Comparison of ENCODE assay signal across 8 cellular contexts in genomic region chr5:172450861-172451695, GRCh38. TPM values are rescaled to one million over a fixed set of nuclear protein-coding genes. Genes with fewer than 3 reads are reported as not detected.
A peak's percentile ranks its signal among the peaks of the same experiment; 100 is the strongest.
DNase-seq lines count a peak whose midpoint lies in the region; ATAC-seq, FAIRE-seq and TF ChIP-seq lines count a peak whose summit lies in the region.

No MANE protein-coding gene starts in this region.

- peak; percentile 30 for DNase-seq in GM19238 (ENCODE audit: insufficient read length, low spot score)
- DNase-seq in bronchial epithelial cell (ENCODE audit: low read depth) = no peak
- peak; percentile 58 for DNase-seq in left kidney (ENCODE audit: low read depth, low spot score)
- DNase-seq in stimulated activated effector memory CD8-positive, alpha-beta T cell treated with anti-CD3 and anti-CD28 coated beads, Interleukin-12 subunit alpha, Interleukin-12 subunit beta, amount 100 ng/mL, for 72 hours (ENCODE audit: low spot score in 2 of 2) = peak; percentile 38 to 71
- no peak for DNase-seq in SHP77 treated with DMSO at 0.1 percent for 48 hours (lab: John Stamatoyannopoulos, UW)

- H3K36me3 Mint-ChIP-seq in stimulated activated effector memory CD8-positive, alpha-beta T cell treated with anti-CD3 and anti-CD28 coated beads, Interleukin-12 subunit alpha, Interleukin-12 subunit beta, amount 100 ng/mL, for 72 hours = no peaks in the 10 kb centered on the region

- no peaks in the 10 kb centered on the region for H3K9me3 Mint-ChIP-seq in stimulated activated effector memory CD8-positive, alpha-beta T cell treated with anti-CD3 and anti-CD28 coated beads, Interleukin-12 subunit alpha, Interleukin-12 subunit beta, amount 100 ng/mL, for 72 hours

- H2AFZ ChIP-seq in ACC112 (ENCODE audit: low read length, unreplicated experiment) = no peak overlapping the region

- H3K36me3 ChIP-seq in ACC112 (ENCODE audit: insufficient read depth, low read length) (no peaks in the 10 kb centered on the region), bronchial epithelial cell (ENCODE audit: control insufficient read depth, insufficient read depth, low read length) (peaks cover 5% of the 10 kb centered on the region)

- H3K4me3 ChIP-seq in ACC112 (ENCODE audit: low read depth, low read length) = peak overlapping the region; percentile 96; the same call in 1 of the 2 replicates
- no peak overlapping the region for H3K4me3 ChIP-seq in bronchial epithelial cell (ENCODE audit: low read depth, low read length)

- H3K27me3 ChIP-seq in ACC112 (ENCODE audit: insufficient read depth, low read length) (no peaks in the 10 kb centered on the region), bronchial epithelial cell (ENCODE audit: control insufficient read depth, insufficient read depth, low read length) (no peaks in the 10 kb centered on the region)

- FAIRE-seq in bronchial epithelial cell (lab: Jason Lieb, UNC) = no peak

- peaks cover 14% of the 10 kb centered on the region for H3K4me1 Mint-ChIP-seq in stimulated activated effector memory CD8-positive, alpha-beta T cell treated with anti-CD3 and anti-CD28 coated beads, Interleukin-12 subunit alpha, Interleukin-12 subunit beta, amount 100 ng/mL, for 72 hours

- H3K4me1 ChIP-seq in ACC112 (ENCODE audit: control insufficient read depth, insufficient read depth, low read length, unreplicated experiment) = peaks cover 38% of the 10 kb centered on the region

- peak; percentile 12; the same call in 1 of the 3 replicates for ATAC-seq in SK-N-SH treated with all-trans-retinoic acid at 6 μM for 48 hours
- peak; percentile 49 for ATAC-seq in stimulated activated effector memory CD8-positive, alpha-beta T cell treated with anti-CD3 and anti-CD28 coated beads, Interleukin-12 subunit alpha, Interleukin-12 subunit beta, amount 100 ng/mL, for 72 hours
- no peak for ATAC-seq in GM19463 (IDR thresholded peaks at IDR 0.05; ENCODE audit: unreplicated experiment)

- peak; percentile 73 for TF ChIP-seq CTCF in bronchial epithelial cell (IDR thresholded peaks at IDR 0.05; ENCODE audit: insufficient read depth, low read length, severe bottlenecking)

- peak overlapping the region; percentile 78 for H3K27ac ChIP-seq in ACC112 (ENCODE audit: low read depth, low read length)

- H3K27ac Mint-ChIP-seq in stimulated activated effector memory CD8-positive, alpha-beta T cell treated with anti-CD3 and anti-CD28 coated beads, Interleukin-12 subunit alpha, Interleukin-12 subunit beta, amount 100 ng/mL, for 72 hours = no peak overlapping the region

- H3K79me2 ChIP-seq in ACC112 (ENCODE audit: control insufficient read depth, insufficient read depth, low read length, unreplicated experiment) = peaks cover 72% of the 10 kb centered on the region

- H3K4me3 Mint-ChIP-seq in stimulated activated effector memory CD8-positive, alpha-beta T cell treated with anti-CD3 and anti-CD28 coated beads, Interleukin-12 subunit alpha, Interleukin-12 subunit beta, amount 100 ng/mL, for 72 hours = no peak overlapping the region

TF ChIP-seq in SK-N-SH treated with all-trans-retinoic acid at 6 μM for 48 hours, 23 proteins besides CTCF, POLR2A, EP300 and RAD21:
- TF ChIP-seq ESRRG (CRISPR knock-in tag; IDR thresholded peaks at IDR 0.05) (no peak), ZFP3 (CRISPR knock-in tag; IDR thresholded peaks at IDR 0.05) (no peak), CSDC2 (CRISPR knock-in tag; IDR thresholded peaks at IDR 0.05) (no peak), ZNF8 (CRISPR knock-in tag; IDR thresholded peaks at IDR 0.05) (no peak), GLIS3 (CRISPR knock-in tag; IDR thresholded peaks at IDR 0.05) (no peak), TOX (CRISPR knock-in tag; IDR thresholded peaks at IDR 0.05; ENCODE audit: borderline replicate concordance) (no peak), BACH2 (CRISPR knock-in tag; IDR thresholded peaks at IDR 0.05; ENCODE audit: borderline replicate concordance) (no peak), ZNF565 (CRISPR knock-in tag; conservative IDR thresholded peaks at IDR 0.05; ENCODE audit: low read depth) (no peak), ZFP30 (CRISPR knock-in tag; IDR thresholded peaks at IDR 0.05) (no peak), TSHZ2 (CRISPR knock-in tag; IDR thresholded peaks at IDR 0.05) (no peak), ARNTL (CRISPR knock-in tag; IDR thresholded peaks at IDR 0.05; ENCODE audit: borderline replicate concordance, low read depth) (no peak), OSR1 (CRISPR knock-in tag; IDR thresholded peaks at IDR 0.05) (no peak), RARB (CRISPR knock-in tag; IDR thresholded peaks at IDR 0.05) (no peak), CSRNP3 (CRISPR knock-in tag; IDR thresholded peaks at IDR 0.05) (no peak), ZC3H10 (CRISPR knock-in tag; IDR thresholded peaks at IDR 0.05) (no peak), POU6F1 (CRISPR knock-in tag; IDR thresholded peaks at IDR 0.05; ENCODE audit: borderline replicate concordance, low read depth) (no peak), ZNF70 (CRISPR knock-in tag; IDR thresholded peaks at IDR 0.05) (no peak), PATZ1 (CRISPR knock-in tag; IDR thresholded peaks at IDR 0.05; ENCODE audit: borderline replicate concordance) (no peak)

RNA-seq across cellular contexts. Expression of gene SH3PXD2B, which starts 3.2 kb away (rescaled TPM):
- total RNA-seq in bronchial epithelial cell = 10.0 and 15.1 TPM in 2 replicates

Comparison
In these comparisons a context has a peak if more than half of its experiments do, and no peak if none do; other contexts are left out.
1. DNase-seq: peak in GM19238 (single experiment), left kidney (single experiment) and stimulated activated effector memory CD8-positive, alpha-beta T cell treated with anti-CD3 and anti-CD28 coated beads, Interleukin-12 subunit alpha, Interleukin-12 subunit beta, amount 100 ng/mL, for 72 hours (2 of 2); none in bronchial epithelial cell (single experiment) and SHP77 treated with DMSO at 0.1 percent for 48 hours (single experiment).